Comparison of ENCODE assay signal across 8 cellular contexts in the genomic region with DNA sequence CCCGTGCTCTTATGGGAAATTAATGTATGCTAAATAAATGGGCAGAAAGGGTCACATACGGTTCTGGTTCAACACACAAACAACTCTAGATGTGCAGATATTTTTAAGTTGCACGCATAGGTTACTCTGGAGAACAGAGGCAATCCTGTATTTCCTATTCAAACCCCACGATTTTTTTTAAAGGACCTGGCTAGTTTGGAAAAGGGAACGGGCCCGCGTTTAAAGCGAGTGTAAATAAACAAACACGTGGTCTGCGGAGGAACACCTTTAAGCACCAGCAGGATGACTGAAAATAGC. TPM values are rescaled to one million over a fixed set of nuclear protein-coding genes. Genes with fewer than 3 reads are reported as not detected.
DNase-seq lines count a peak whose midpoint lies in the region; FAIRE-seq and TF ChIP-seq lines count a peak whose summit lies in the region.

No MANE protein-coding gene starts in this region.

- H3K4me2 ChIP-seq in H1 (ENCODE audit: insufficient read depth in 1 of 2, low read depth in 2 of 2, low read length in 2 of 2) (peak overlapping the region; percentile 53 to 69), neuronal stem cell (ENCODE audit: insufficient read depth, low read length, poor library complexity, severe bottlenecking) (peak overlapping the region; percentile 55)

- TF ChIP-seq POLR2A in H1 (IDR thresholded peaks at IDR 0.05; ENCODE audit: control extremely low read depth in 1 of 2, low read depth in 2 of 2, low read length in 2 of 2), result no peak

- no peak overlapping the region for H3K56ac ChIP-seq in H1 (replicated peaks; ENCODE audit: insufficient read length, low read depth, low read length)

- H3K4me1 ChIP-seq in ES-I3 (ENCODE audit: insufficient read depth, low read length), result no peaks in the 10 kb centered on the region
- no peaks in the 10 kb centered on the region for H3K4me1 ChIP-seq in NT2/D1 (ENCODE audit: insufficient read depth, insufficient read length)
- H3K4me1 ChIP-seq in H1 (replicated peaks in 1 of 4; ENCODE audit: control insufficient read depth in 3 of 4, insufficient read depth in 4 of 4, low read length in 3 of 4), result no peaks in the 10 kb centered on the region; a peak in 1 of 7 replicates
- peaks cover 0 to 3% of the 10 kb centered on the region in 2 donors for H3K4me1 ChIP-seq in neuronal stem cell (ENCODE audit: control insufficient read depth in 2 of 2, insufficient read depth in 1 of 2, low read depth in 1 of 2, low read length in 2 of 2)

- H4K8ac ChIP-seq in H1 (ENCODE audit: extremely low read depth, insufficient read depth, low read length), result peak overlapping the region; percentile 96; the same call in 1 of the 2 replicates
- H4K8ac ChIP-seq in neuronal stem cell (ENCODE audit: low read depth, low read length), result no peak overlapping the region

- H2BK12ac ChIP-seq in H1 (ENCODE audit: low read depth, low read length), result no peak overlapping the region
- H2BK12ac ChIP-seq in neuronal stem cell (ENCODE audit: low read length), result no peak overlapping the region

- H3K18ac ChIP-seq in H1 (ENCODE audit: extremely low read depth, low read length) (no peak overlapping the region), neuronal stem cell (ENCODE audit: low read length) (no peak overlapping the region)

- H3K4ac ChIP-seq in H1 (replicated peaks; ENCODE audit: insufficient read length, low read depth, low read length) (no peak overlapping the region), neuronal stem cell (ENCODE audit: low read length) (no peak overlapping the region)

- H3K23ac ChIP-seq in H1 (ENCODE audit: insufficient read length), result no peak overlapping the region
- H3K23ac ChIP-seq in neuronal stem cell (ENCODE audit: low read depth, low read length, poor library complexity), result no peak overlapping the region

- H2BK5ac ChIP-seq in H1 (ENCODE audit: low read depth, low read length) (peak overlapping the region; percentile 82), neuronal stem cell (ENCODE audit: low read length) (no peak overlapping the region)

- TF ChIP-seq CTCF in H1 (IDR thresholded peaks at IDR 0.05; ENCODE audit: control extremely low read depth in 1 of 3, insufficient read depth in 1 of 3, low read depth in 1 of 3, low read length in 3 of 3), result no peak

- no peaks in the 10 kb centered on the region for H3K23me2 ChIP-seq in H1 (ENCODE audit: low read depth, low read length)

- peaks cover 0 to 28% of the 10 kb centered on the region in 2 experiments; a peak in 2 of 4 replicates for H3K79me2 ChIP-seq in H1 (ENCODE audit: control insufficient read depth in 1 of 2, insufficient read depth in 2 of 2, low read length in 2 of 2)

- no peak for TF ChIP-seq RAD21 in H1 (IDR thresholded peaks at IDR 0.05 in 1 of 2, conservative IDR thresholded peaks at IDR 0.05 in 1 of 2; ENCODE audit: low read depth in 2 of 2, low read length in 2 of 2)

- H4K91ac ChIP-seq in H1 (replicated peaks; ENCODE audit: insufficient read length, low read length), result no peak overlapping the region
- H4K91ac ChIP-seq in neuronal stem cell (ENCODE audit: low read depth, low read length, poor library complexity), result no peak overlapping the region

- H2BK15ac ChIP-seq in H1 (ENCODE audit: low read length), result no peak overlapping the region
- no peak overlapping the region for H2BK15ac ChIP-seq in neuronal stem cell (ENCODE audit: low read length)

- H3K9me3 ChIP-seq in ES-I3 (ENCODE audit: control insufficient read depth, insufficient read depth, low read length) (no peaks in the 10 kb centered on the region), NT2/D1 (ENCODE audit: insufficient read depth, low read length) (no peaks in the 10 kb centered on the region), H1 (ENCODE audit: insufficient read depth in 2 of 2, low read depth in 1 of 2, low read length in 1 of 2) (no peaks in the 10 kb centered on the region), neuronal stem cell (replicated peaks in 1 of 2; ENCODE audit: control insufficient read depth in 2 of 2, insufficient read depth in 1 of 2, low read depth in 1 of 2, low read length in 2 of 2) (no peaks in the 10 kb centered on the region)

- H2AK5ac ChIP-seq in H1 (ENCODE audit: low read depth, low read length) (no peak overlapping the region), neuronal stem cell (ENCODE audit: low read depth, low read length) (no peak overlapping the region)

- POLR2A ChIA-PET in H1 (lab: Charles Lee; ENCODE audit: partially characterized antibody), result interaction anchor here (0.6 to 1.6 kb wide), 12 partner anchors 11 to 356 kb away, joined by 3 to 7 read pairs (median 3); partner anchors contain the start of gene C11orf97

- peaks cover 6% of the 10 kb centered on the region; the same call in 1 of the 2 replicates for H3K36me3 ChIP-seq in ES-I3 (ENCODE audit: insufficient read depth, low read length)
- H3K36me3 ChIP-seq in H7 (replicated peaks; ENCODE audit: control insufficient read depth, insufficient read depth, low read length), result peaks cover 5% of the 10 kb centered on the region
- H3K36me3 ChIP-seq in NT2/D1 (ENCODE audit: insufficient read depth, insufficient read length, low read length), result peaks cover 39% of the 10 kb centered on the region
- H3K36me3 ChIP-seq in H1 (ENCODE audit: control insufficient read depth in 2 of 4, insufficient read depth in 4 of 4, low read length in 3 of 4), result peaks cover 6 to 35% (median 22%) of the 10 kb centered on the region in 4 experiments; a peak in 6 of 8 replicates
- peaks cover 8 to 46% of the 10 kb centered on the region in 2 donors for H3K36me3 ChIP-seq in neuronal stem cell (replicated peaks in 1 of 2; ENCODE audit: control insufficient read depth in 2 of 2, insufficient read depth in 2 of 2, low read length in 2 of 2)

- H2BK20ac ChIP-seq in H1 (ENCODE audit: low read length), result no peak overlapping the region

- peak overlapping the region; percentile 86 for H2AFZ ChIP-seq in H1 (ENCODE audit: low read length)
- H2AFZ ChIP-seq in neuronal stem cell (ENCODE audit: low read length), result peak overlapping the region; percentile 93

- FAIRE-seq in H1 (lab: Jason Lieb, UNC) (no peak), HTR-8/SVneo (lab: Jason Lieb, UNC) (no peak)

- H3K27ac ChIP-seq in H1 (ENCODE audit: low read depth, low read length), result peak overlapping the region; percentile 88
- peak overlapping the region; percentile 81 for H3K27ac ChIP-seq in neuronal stem cell (replicated peaks; ENCODE audit: low read length)

- H3K27me3 ChIP-seq in H7 (ENCODE audit: control insufficient read depth, insufficient read depth, low read length) (no peaks in the 10 kb centered on the region), NT2/D1 (ENCODE audit: insufficient read depth, insufficient read length) (no peaks in the 10 kb centered on the region), H1 (replicated peaks in 1 of 4; ENCODE audit: control insufficient read depth in 3 of 4, extremely low read depth in 1 of 4, insufficient read depth in 3 of 4, low read length in 3 of 4) (peaks cover 0 to 1% (median 0%) of the 10 kb centered on the region in 4 experiments; a peak in 1 of 7 replicates), neuronal stem cell (ENCODE audit: control insufficient read depth in 3 of 3, insufficient read depth in 3 of 3, low read depth in 1 of 3, low read length in 3 of 3) (no peaks in the 10 kb centered on the region)

- no peak for TF ChIP-seq EP300 in H1 (IDR thresholded peaks at IDR 0.05; ENCODE audit: borderline replicate concordance in 1 of 2, low read depth in 2 of 2, low read length in 2 of 2)

- H2BK120ac ChIP-seq in H1 (replicated peaks; ENCODE audit: low read depth, low read length) (no peak overlapping the region), neuronal stem cell (ENCODE audit: low read depth, low read length) (no peak overlapping the region)

- DNase-seq in H7, result no peak
- no peak for DNase-seq in NT2/D1 (ENCODE audit: low read depth, low spot score)
- DNase-seq in H1 (ENCODE audit: low read depth in 1 of 2, low spot score in 2 of 2), result no peak
- DNase-seq in neuronal stem cell (ENCODE audit: low spot score), result no peak
- DNase-seq in HTR-8/SVneo (ENCODE audit: insufficient read length, low spot score), result no peak
- DNase-seq in NCI-H774 (lab: John Stamatoyannopoulos, UW), result no peak
- DNase-seq in DMS79 (lab: John Stamatoyannopoulos, UW), result no peak

- no peaks in the 10 kb centered on the region for H4K20me1 ChIP-seq in H1 (replicated peaks in 1 of 2; ENCODE audit: control insufficient read depth in 1 of 2, insufficient read depth in 2 of 2, low read length in 2 of 2)

- 2% methylated on average over 10 of the region's 10 CpGs; no CpG with 5 or more reads in 1 of the 2 experiments for WGBS in H1 (ENCODE audit: extremely low coverage in 1 of 2, insufficient coverage in 1 of 2, insufficient read length in 1 of 2, insufficient replicate concordance in 2 of 2, low coverage in 1 of 2, low lambda C conversion rate in 2 of 2, missing lambda C conversion rate in 1 of 2), 2 experiments
- no CpG with 5 or more reads among the region's 10 CpGs for WGBS in neuronal stem cell (ENCODE audit: extremely low coverage in 2 of 2, insufficient read length in 2 of 2, insufficient replicate concordance in 1 of 2), 2 donors

- no peaks in the 10 kb centered on the region; the same call in 1 of the 2 replicates for H3K79me1 ChIP-seq in H1 (ENCODE audit: low read depth, low read length)
- H3K79me1 ChIP-seq in neuronal stem cell (ENCODE audit: low read depth, low read length), result no peaks in the 10 kb centered on the region

- no peak overlapping the region for H4K5ac ChIP-seq in H1 (ENCODE audit: insufficient read length, low read depth, low read length)

- CTCF ChIA-PET in H1 (lab: Charles Lee; ENCODE audit: partially characterized antibody), result interaction anchor here (0.6 kb wide), 1 partner anchor 26 kb away, joined by 4 read pairs; no protein-coding TSS in a partner anchor

- peak overlapping the region; percentile 74 for H3K4me3 ChIP-seq in H7 (ENCODE audit: insufficient read depth, low read depth, low read length)
- H3K4me3 ChIP-seq in NT2/D1 (ENCODE audit: insufficient read length, low read depth), result peak overlapping the region; percentile 85
- peak overlapping the region; percentile 85 to 96 (median 90) for H3K4me3 ChIP-seq in H1 (ENCODE audit: extremely low read depth in 1 of 4, insufficient read depth in 2 of 4, low read depth in 3 of 4, low read length in 4 of 4)
- H3K4me3 ChIP-seq in neuronal stem cell (ENCODE audit: low read length in 2 of 2), result peak overlapping the region; percentile 69 to 94

- H3K14ac ChIP-seq in H1 (ENCODE audit: insufficient read length) (no peak overlapping the region), neuronal stem cell (ENCODE audit: low read length) (no peak overlapping the region)

- H3K9ac ChIP-seq in ES-I3 (ENCODE audit: low read depth, low read length) (peak overlapping the region; percentile 71), NT2/D1 (ENCODE audit: insufficient read length, low read depth) (peak overlapping the region; percentile 80), H1 (replicated peaks in 1 of 4; ENCODE audit: extremely low read depth in 1 of 4, low read depth in 3 of 4, low read length in 3 of 4) (peak overlapping the region; percentile 77 to 94 (median 88)), neuronal stem cell (ENCODE audit: low read depth, low read length, poor library complexity) (peak overlapping the region; percentile 85)

RNA-seq across cellular contexts. Expression of gene MRE11, which starts 0.6 kb away (rescaled TPM):
- total RNA-seq in H7 (2014; rRNA removed; shearing (Covaris generic)), result 14.8 and 18.5 TPM in 2 replicates
- total RNA-seq in H1 (2021; fragmentation: NEBNext Ultra II Directional; extraction: Animal tissue kit (Norgen Biotek cat#: 25700)), result 40.1 and 43.4 TPM in 2 replicates
- 5.2 and 7.2 TPM in 2 replicates for polyA plus RNA-seq in H1 (2011; rRNA removed)
- polyA plus RNA-seq in H1 (2011; cell fraction: cytosol; rRNA removed), result 10.4 TPM
- 6.8 TPM for polyA plus RNA-seq in H1 (2011; cell fraction: nucleus; rRNA removed)
- 14.5 to 27.3 TPM (median 17.4 TPM) in 4 replicates for polyA plus RNA-seq in H1 (2012, experiment 1 of 2)
- polyA plus RNA-seq in H1 (2012, experiment 2 of 2), result 1.4 TPM
- 16.4 TPM for polyA plus RNA-seq in H1 (2013, experiment 1 of 2)
- polyA plus RNA-seq in H1 (2013, experiment 2 of 2), result 15.2 TPM
- 13.4 and 16.6 TPM in 2 replicates for polyA minus RNA-seq in H1 (2011; rRNA and poly(A)+ RNA removed)
- 12.9 TPM for polyA minus RNA-seq in H1 (2011; cell fraction: cytosol; rRNA and poly(A)+ RNA removed)
- polyA minus RNA-seq in H1 (2011; cell fraction: nucleus; rRNA and poly(A)+ RNA removed), result 22.4 TPM
- 15.8 TPM for polyA plus RNA-seq in neuronal stem cell (2013, experiment 1 of 2)
- 16.5 TPM for polyA plus RNA-seq in neuronal stem cell (2013, experiment 2 of 2)

RNA-seq across cellular contexts. Expression of gene ANKRD49, which starts 0.7 kb away (rescaled TPM):
- total RNA-seq in H7 (2014; rRNA removed; shearing (Covaris generic)), result 10.0 and 18.2 TPM in 2 replicates
- total RNA-seq in H1 (2021; fragmentation: NEBNext Ultra II Directional; extraction: Animal tissue kit (Norgen Biotek cat#: 25700)), result 10.2 and 12.2 TPM in 2 replicates
- polyA plus RNA-seq in H1 (2011; rRNA removed), result 4.6 and 7.4 TPM in 2 replicates
- 8.4 TPM for polyA plus RNA-seq in H1 (2011; cell fraction: cytosol; rRNA removed)
- 6.1 TPM for polyA plus RNA-seq in H1 (2011; cell fraction: nucleus; rRNA removed)
- 5.8 to 12.3 TPM (median 7.4 TPM) in 4 replicates for polyA plus RNA-seq in H1 (2012, experiment 1 of 2)
- polyA plus RNA-seq in H1 (2012, experiment 2 of 2), result 3.4 TPM
- polyA plus RNA-seq in H1 (2013, experiment 1 of 2), result 23.4 TPM
- polyA plus RNA-seq in H1 (2013, experiment 2 of 2), result 22.4 TPM
- polyA minus RNA-seq in H1 (2011; rRNA and poly(A)+ RNA removed), result 9.8 and 12.1 TPM in 2 replicates
- polyA minus RNA-seq in H1 (2011; cell fraction: cytosol; rRNA and poly(A)+ RNA removed), result 5.7 TPM
- polyA minus RNA-seq in H1 (2011; cell fraction: nucleus; rRNA and poly(A)+ RNA removed), result 16.3 TPM
- 25.1 TPM for polyA plus RNA-seq in neuronal stem cell (2013, experiment 1 of 2)
- 25.9 TPM for polyA plus RNA-seq in neuronal stem cell (2013, experiment 2 of 2)

RNA-seq across cellular contexts. Expression of gene C11orf97, which starts 19.2 kb away (rescaled TPM):
- total RNA-seq in H7 (2014; rRNA removed; shearing (Covaris generic)), result not detected in 2 replicates
- not detected in 2 replicates for total RNA-seq in H1 (2021; fragmentation: NEBNext Ultra II Directional; extraction: Animal tissue kit (Norgen Biotek cat#: 25700))
- not detected in 2 replicates for polyA plus RNA-seq in H1 (2011; rRNA removed)
- not detected for polyA plus RNA-seq in H1 (2011; cell fraction: cytosol; rRNA removed)
- polyA plus RNA-seq in H1 (2011; cell fraction: nucleus; rRNA removed), result not detected
- not detected in 4 replicates for polyA plus RNA-seq in H1 (2012, experiment 1 of 2)
- polyA plus RNA-seq in H1 (2012, experiment 2 of 2), result not detected
- polyA plus RNA-seq in H1 (2013, experiment 1 of 2), result not detected
- polyA plus RNA-seq in H1 (2013, experiment 2 of 2), result not detected
- polyA minus RNA-seq in H1 (2011; rRNA and poly(A)+ RNA removed), result not detected in 2 replicates
- not detected for polyA minus RNA-seq in H1 (2011; cell fraction: cytosol; rRNA and poly(A)+ RNA removed)
- not detected for polyA minus RNA-seq in H1 (2011; cell fraction: nucleus; rRNA and poly(A)+ RNA removed)
- not detected for polyA plus RNA-seq in neuronal stem cell (2013, experiment 1 of 2)
- not detected for polyA plus RNA-seq in neuronal stem cell (2013, experiment 2 of 2)

RNA-seq across cellular contexts. Expression of gene FUT4, which starts 50.6 kb away (rescaled TPM):
- 7.5 and 8.6 TPM in 2 replicates for total RNA-seq in H7 (2014; rRNA removed; shearing (Covaris generic))
- total RNA-seq in H1 (2021; fragmentation: NEBNext Ultra II Directional; extraction: Animal tissue kit (Norgen Biotek cat#: 25700)), result 7.0 and 8.0 TPM in 2 replicates
- polyA plus RNA-seq in H1 (2011; rRNA removed), result 2.6 and 3.2 TPM in 2 replicates
- 2.8 TPM for polyA plus RNA-seq in H1 (2011; cell fraction: cytosol; rRNA removed)
- polyA plus RNA-seq in H1 (2011; cell fraction: nucleus; rRNA removed), result 2.8 TPM
- 2.6 to 3.8 TPM (median 3.1 TPM) in 4 replicates for polyA plus RNA-seq in H1 (2012, experiment 1 of 2)
- polyA plus RNA-seq in H1 (2012, experiment 2 of 2), result 1.9 TPM
- polyA plus RNA-seq in H1 (2013, experiment 1 of 2), result 6.6 TPM
- 7.0 TPM for polyA plus RNA-seq in H1 (2013, experiment 2 of 2)
- polyA minus RNA-seq in H1 (2011; rRNA and poly(A)+ RNA removed), result 3.5 and 5.3 TPM in 2 replicates
- 3.5 TPM for polyA minus RNA-seq in H1 (2011; cell fraction: cytosol; rRNA and poly(A)+ RNA removed)
- 5.2 TPM for polyA minus RNA-seq in H1 (2011; cell fraction: nucleus; rRNA and poly(A)+ RNA removed)
- polyA plus RNA-seq in neuronal stem cell (2013, experiment 1 of 2), result 1.4 TPM
- polyA plus RNA-seq in neuronal stem cell (2013, experiment 2 of 2), result 1.4 TPM
